18 cellular contexts compared by ENCODE assay signal in the genomic region with DNA sequence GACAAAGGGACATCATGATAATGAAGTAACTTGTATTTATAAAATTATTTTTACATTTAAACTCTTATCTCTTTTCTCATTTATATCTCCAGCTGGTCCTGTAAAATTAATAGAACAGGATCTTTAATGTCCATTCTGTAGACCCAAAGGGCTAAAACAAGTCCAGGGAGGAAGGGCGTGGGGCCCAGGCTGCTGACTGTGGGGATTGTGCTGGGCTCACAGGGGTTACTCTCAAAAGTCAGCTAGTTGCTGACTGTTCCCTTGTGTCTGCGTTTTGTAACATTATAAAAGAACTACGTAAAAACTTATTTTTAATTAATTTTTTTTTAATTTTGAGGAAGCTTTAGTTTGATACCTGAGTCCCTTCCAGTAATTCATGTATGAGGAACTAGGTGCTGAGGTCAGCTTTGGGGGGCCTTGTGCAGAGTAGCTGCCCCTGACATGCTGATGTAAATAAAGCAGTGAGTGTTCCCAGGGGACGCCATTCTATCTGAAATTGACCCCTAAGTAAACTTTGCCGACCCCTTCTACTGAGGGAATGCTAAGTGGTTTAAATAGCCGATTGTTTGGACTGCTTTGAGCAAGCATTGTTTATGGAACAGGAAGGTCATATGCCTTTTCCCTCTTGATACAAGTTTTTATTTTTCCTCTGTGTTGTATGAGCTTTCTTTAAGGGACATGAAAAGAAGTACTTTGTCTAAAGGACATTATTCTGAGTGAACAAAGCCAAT. TPM values are rescaled to one million over a fixed set of nuclear protein-coding genes. Genes with fewer than 3 reads are reported as not detected.
"Had no signal": no experiment of that assay in that cellular context is flagged by ENCODE, and none has a peak within 500 bp of the region (broad histone marks: within the 10 kb centered on the region; RNA-seq: fewer than 3 reads in every experiment).

No MANE protein-coding gene starts in this region.

- ATAC-seq: activated naive CD4-positive, alpha-beta T cell treated with anti-CD3 and anti-CD28 coated beads, Interleukin-2, amount 50 U/mL, for 72 hours; activated T-cell treated with anti-CD3 and anti-CD28 coated beads, Interleukin-2, amount 50 U/mL, for 4 hours; naive thymus-derived CD8-positive, alpha-beta T cell; sciatic nerve; T-helper 17 cell; WTC11 had no signal

- H3K4me3 ChIP-seq: colonic mucosa, thoracic aorta had no signal

- H3K36me3 ChIP-seq: colonic mucosa had no signal

- H3K27ac ChIP-seq: colonic mucosa had no signal

- H3K9me3 ChIP-seq: colonic mucosa, thoracic aorta had no signal

- H3K4me1 ChIP-seq: colonic mucosa had no signal

- DNase-seq: activated CD4-positive, alpha-beta memory T cell treated with anti-CD3 and anti-CD28 coated beads, Interleukin-2, amount 10 ng/mL, durations not matched to agents 7 days and 5 days; activated CD4-positive, alpha-beta T cell treated with anti-CD3 and anti-CD28 coated beads for 4 hours; activated effector memory CD4-positive, alpha-beta T cell treated with Interleukin-2 at 50 U/mL for 16 hours; activated T-cell treated with anti-CD3 and anti-CD28 coated beads, Interleukin-2, amount 50 U/mL, for 4 hours; amniotic stem cell; central memory CD4-positive, alpha-beta T cell; colonic mucosa; effector CD4-positive, alpha-beta T cell; foreskin fibroblast; kidney glomerular epithelial cell; naive thymus-derived CD8-positive, alpha-beta T cell; nucleus accumbens; posterior cingulate gyrus; T-helper 17 cell had no signal

- H3K27me3 ChIP-seq: colonic mucosa had no signal

RNA-seq across cellular contexts. Expression of gene MERTK, which starts 56.4 kb away (rescaled TPM):
- polyA plus RNA-seq: naive thymus-derived CD8-positive, alpha-beta T cell had no signal
